17 cellular contexts compared by ENCODE assay signal in genomic region chr10:5478694-5479305, GRCh38. TPM values are rescaled to one million over a fixed set of nuclear protein-coding genes. Genes with fewer than 3 reads are reported as not detected.
"Had no signal": no experiment of that assay in that cellular context is flagged by ENCODE, and none has a peak within 500 bp of the region (broad histone marks: within the 10 kb centered on the region; RNA-seq: fewer than 3 reads in every experiment).

No MANE protein-coding gene starts in this region.

- H3K27me3 Mint-ChIP-seq: activated naive CD4-positive, alpha-beta T cell treated with anti-CD3 and anti-CD28 coated beads, Interleukin-2, amount 50 U/mL, for 24 hours had no signal

- H3K36me3 Mint-ChIP-seq: activated CD8-positive, alpha-beta memory T cell treated with anti-CD3 and anti-CD28 coated beads, Interleukin-2, amount 10 ng/mL, durations not matched to agents 7 days and 5 days; activated naive CD4-positive, alpha-beta T cell treated with anti-CD3 and anti-CD28 coated beads, Interleukin-2, amount 50 U/mL, for 24 hours; natural killer cell treated with Interleukin-12 subunit alpha and Interleukin-12 subunit beta and Interleukin-15 and Interleukin-18, amount 100 ng/mL, for 72 hours; stimulated activated effector memory CD8-positive, alpha-beta T cell treated with anti-CD3 and anti-CD28 coated beads, Interleukin-12 subunit alpha, Interleukin-12 subunit beta, amount 100 ng/mL, for 72 hours had no signal

- H3K9me3 ChIP-seq: adrenal gland, esophagus muscularis mucosa, left lung had no signal

- ATAC-seq: activated CD8-positive, alpha-beta memory T cell treated with anti-CD3 and anti-CD28 coated beads, Interleukin-2, amount 10 ng/mL, durations not matched to agents 7 days and 5 days; left lung had no signal

- H3K4me3 ChIP-seq: adrenal gland, dorsolateral prefrontal cortex, esophagus muscularis mucosa, left lung had no signal

- H3K36me3 ChIP-seq: adrenal gland, esophagus muscularis mucosa, left lung had no signal

- H3K4me3 Mint-ChIP-seq: activated CD8-positive, alpha-beta memory T cell treated with anti-CD3 and anti-CD28 coated beads, Interleukin-2, amount 10 ng/mL, durations not matched to agents 7 days and 5 days; activated naive CD4-positive, alpha-beta T cell treated with anti-CD3 and anti-CD28 coated beads, Interleukin-2, amount 50 U/mL, for 24 hours; activated T-cell treated with anti-CD3 and anti-CD28 coated beads, Interleukin-2, amount 50 U/mL, for 24 hours; natural killer cell treated with Interleukin-12 subunit alpha and Interleukin-12 subunit beta and Interleukin-15 and Interleukin-18, amount 100 ng/mL, for 72 hours; stimulated activated effector memory CD8-positive, alpha-beta T cell treated with anti-CD3 and anti-CD28 coated beads, Interleukin-12 subunit alpha, Interleukin-12 subunit beta, amount 100 ng/mL, for 72 hours had no signal

- H3K4me1 ChIP-seq: adrenal gland, esophagus muscularis mucosa, left lung had no signal

- H3K9me3 Mint-ChIP-seq: activated naive CD4-positive, alpha-beta T cell treated with anti-CD3 and anti-CD28 coated beads, Interleukin-2, amount 50 U/mL, for 24 hours; activated T-cell treated with anti-CD3 and anti-CD28 coated beads, Interleukin-2, amount 50 U/mL, for 24 hours; natural killer cell treated with Interleukin-12 subunit alpha and Interleukin-12 subunit beta and Interleukin-15 and Interleukin-18, amount 100 ng/mL, for 72 hours; stimulated activated effector memory CD8-positive, alpha-beta T cell treated with anti-CD3 and anti-CD28 coated beads, Interleukin-12 subunit alpha, Interleukin-12 subunit beta, amount 100 ng/mL, for 72 hours had no signal

- H3K27ac Mint-ChIP-seq: activated CD8-positive, alpha-beta memory T cell treated with anti-CD3 and anti-CD28 coated beads, Interleukin-2, amount 10 ng/mL, durations not matched to agents 7 days and 5 days; activated naive CD4-positive, alpha-beta T cell treated with anti-CD3 and anti-CD28 coated beads, Interleukin-2, amount 50 U/mL, for 24 hours; activated T-cell treated with anti-CD3 and anti-CD28 coated beads, Interleukin-2, amount 50 U/mL, for 24 hours; natural killer cell treated with Interleukin-12 subunit alpha and Interleukin-12 subunit beta and Interleukin-15 and Interleukin-18, amount 100 ng/mL, for 72 hours; stimulated activated effector memory CD8-positive, alpha-beta T cell treated with anti-CD3 and anti-CD28 coated beads, Interleukin-12 subunit alpha, Interleukin-12 subunit beta, amount 100 ng/mL, for 72 hours had no signal

- H3K27ac ChIP-seq: adrenal gland, dorsolateral prefrontal cortex, esophagus muscularis mucosa, left lung had no signal

- H3K4me1 Mint-ChIP-seq: activated naive CD4-positive, alpha-beta T cell treated with anti-CD3 and anti-CD28 coated beads, Interleukin-2, amount 50 U/mL, for 24 hours; stimulated activated effector memory CD8-positive, alpha-beta T cell treated with anti-CD3 and anti-CD28 coated beads, Interleukin-12 subunit alpha, Interleukin-12 subunit beta, amount 100 ng/mL, for 72 hours had no signal

- DNase-seq: activated CD8-positive, alpha-beta memory T cell treated with anti-CD3 and anti-CD28 coated beads, Interleukin-2, amount 10 ng/mL, durations not matched to agents 7 days and 5 days; activated T-cell treated with anti-CD3 and anti-CD28 coated beads, Interleukin-2, amount 50 U/mL, for 24 hours; adrenal gland; dorsolateral prefrontal cortex; hippocampal formation; kidney; left lung; mammary epithelial cell; occipital lobe; stimulated activated CD4-positive, alpha-beta T cell treated with anti-CD3 and anti-CD28 coated beads, Interleukin-12 subunit alpha, Interleukin-12 subunit beta, amount 100 ng/mL, for 4 hours; stimulated activated CD4-positive, alpha-beta T cell treated with anti-CD3 and anti-CD28 coated beads, Interleukin-2, amount 100 ng/mL, for 24 hours; T-helper 9 cell had no signal

- H3K27me3 ChIP-seq: adrenal gland, dorsolateral prefrontal cortex, esophagus muscularis mucosa, left lung had no signal

RNA-seq across cellular contexts. Expression of gene CALML5, which starts 20.6 kb away (rescaled TPM):
- total RNA-seq: activated CD8-positive, alpha-beta memory T cell treated with anti-CD3 and anti-CD28 coated beads, Interleukin-2, amount 10 ng/mL, durations not matched to agents 7 days and 5 days; adrenal gland; dorsolateral prefrontal cortex; esophagus muscularis mucosa; kidney; left lung; mammary epithelial cell; natural killer cell treated with Interleukin-12 subunit alpha and Interleukin-12 subunit beta and Interleukin-15 and Interleukin-18, amount 100 ng/mL, for 72 hours; occipital lobe; pulmonary artery endothelial cell had no signal

RNA-seq across cellular contexts. Expression of gene CALML3, which starts 46.0 kb away (rescaled TPM):
- total RNA-seq: activated CD8-positive, alpha-beta memory T cell treated with anti-CD3 and anti-CD28 coated beads, Interleukin-2, amount 10 ng/mL, durations not matched to agents 7 days and 5 days; adrenal gland; esophagus muscularis mucosa; kidney; left lung; natural killer cell treated with Interleukin-12 subunit alpha and Interleukin-12 subunit beta and Interleukin-15 and Interleukin-18, amount 100 ng/mL, for 72 hours; occipital lobe; pulmonary artery endothelial cell had no signal
